In genomic region chr3:65144791-65145355, GRCh38 we compare ENCODE assay signal across 29 cellular contexts.
DNase-seq lines count a peak whose midpoint lies in the region; ATAC-seq, FAIRE-seq and TF ChIP-seq lines count a peak whose summit lies in the region.
"Had no signal": no experiment of that assay in that cellular context is flagged by ENCODE, and none has a peak within 500 bp of the region (broad histone marks: within the 10 kb centered on the region; RNA-seq: fewer than 3 reads in every experiment).

No MANE protein-coding gene starts in this region.

- peak overlapping the region; percentile 68 for H3K27ac ChIP-seq in keratinocyte (ENCODE audit: control insufficient read depth, insufficient read depth, low read length)
- H3K27ac ChIP-seq: C4-2B, left ventricle myocardium inferior, upper lobe of right lung had no signal

- peak; percentile 64 for DNase-seq in AG10803 (ENCODE audit: low read depth)
- DNase-seq in LHCN-M2 (ENCODE audit: low read depth), result peak; percentile 61
- DNase-seq in bronchial epithelial cell (ENCODE audit: low read depth), result peak; percentile 42
- no peak for DNase-seq in keratinocyte (ENCODE audit: low read depth, low spot score)
- DNase-seq in T-cell, result no peak
- no peak for DNase-seq in LoVo (ENCODE audit: low spot score)
- no peak for DNase-seq in activated naive CD8-positive, alpha-beta T cell treated with anti-CD3 and anti-CD28 coated beads for 36 hours
- DNase-seq: activated CD4-positive, alpha-beta memory T cell treated with anti-CD3 and anti-CD28 coated beads for 36 hours; activated effector memory CD4-positive, alpha-beta T cell treated with Interleukin-2 at 50 U/mL for 16 hours; EL; endodermal cell; head of caudate nucleus; left ventricle myocardium inferior; midbrain; naive thymus-derived CD8-positive, alpha-beta T cell; NCI-H1417; NCI-H2081; NCI-H446; NCI-H82; small intestine; stimulated activated CD4-positive, alpha-beta T cell treated with anti-CD3 and anti-CD28 coated beads, Interleukin-2, amount 100 ng/mL, for 24 hours; upper lobe of right lung had no signal

- H4K20me1 ChIP-seq in keratinocyte (ENCODE audit: control insufficient read depth, extremely low read depth, insufficient read depth, low read length), result no peaks in the 10 kb centered on the region

- H3K9me3 ChIP-seq in keratinocyte (ENCODE audit: control insufficient read depth, low read depth, low read length), result no peaks in the 10 kb centered on the region
- H3K9me3 ChIP-seq: HAP-1, left ventricle myocardium inferior, upper lobe of right lung had no signal

- H3K4me3 ChIP-seq in AG10803 (ENCODE audit: low read length) (no peak overlapping the region), bronchial epithelial cell (ENCODE audit: low read depth, low read length) (no peak overlapping the region), keratinocyte (ENCODE audit: control insufficient read depth in 2 of 3, extremely low read depth in 1 of 3, insufficient read depth in 2 of 3, low read depth in 1 of 3, low read length in 3 of 3) (no peak overlapping the region)
- H3K4me3 ChIP-seq: HAP-1, left ventricle myocardium inferior, upper lobe of right lung had no signal

- H3K36me3 Mint-ChIP-seq in T-cell, result no peaks in the 10 kb centered on the region
- H3K36me3 Mint-ChIP-seq in activated naive CD8-positive, alpha-beta T cell treated with anti-CD3 and anti-CD28 coated beads for 36 hours, result no peaks in the 10 kb centered on the region
- H3K36me3 Mint-ChIP-seq: activated CD4-positive, alpha-beta memory T cell treated with anti-CD3 and anti-CD28 coated beads for 36 hours; IgD-negative memory B cell; naive thymus-derived CD8-positive, alpha-beta T cell had no signal

- CTCF ChIA-PET in T-cell (lab: Charles Lee), result no interaction called here

- H2AFZ ChIP-seq in keratinocyte (ENCODE audit: control insufficient read depth, low read length), result no peak overlapping the region

- FAIRE-seq in bronchial epithelial cell (lab: Jason Lieb, UNC), result no peak
- FAIRE-seq in keratinocyte (lab: Jason Lieb, UNC), result peak; percentile 13
- FAIRE-seq: GM19239, small intestine had no signal

- H3K79me2 ChIP-seq in keratinocyte (ENCODE audit: control insufficient read depth, insufficient read depth, low read length), result no peaks in the 10 kb centered on the region

- no peaks in the 10 kb centered on the region for H3K36me3 ChIP-seq in bronchial epithelial cell (ENCODE audit: control insufficient read depth, insufficient read depth, low read length)
- no peaks in the 10 kb centered on the region for H3K36me3 ChIP-seq in keratinocyte (ENCODE audit: control insufficient read depth in 2 of 2, extremely low read depth in 1 of 2, insufficient read depth in 2 of 2, low read length in 2 of 2)
- H3K36me3 ChIP-seq: HAP-1, left ventricle myocardium inferior, upper lobe of right lung had no signal

- H3K4me3 Mint-ChIP-seq in T-cell, result no peak overlapping the region
- H3K4me3 Mint-ChIP-seq in activated naive CD8-positive, alpha-beta T cell treated with anti-CD3 and anti-CD28 coated beads for 36 hours, result no peak overlapping the region
- H3K4me3 Mint-ChIP-seq: activated CD4-positive, alpha-beta memory T cell treated with anti-CD3 and anti-CD28 coated beads for 36 hours; endodermal cell; IgD-negative memory B cell; naive thymus-derived CD8-positive, alpha-beta T cell had no signal

- H3K4me1 ChIP-seq in keratinocyte (ENCODE audit: control insufficient read depth, extremely low read depth, insufficient read depth, low read length), result peaks cover 22% of the 10 kb centered on the region
- H3K4me1 ChIP-seq: HAP-1, left ventricle myocardium inferior, upper lobe of right lung had no signal

- dilution Hi-C loops in keratinocyte (cut with MboI; ENCODE audit: extremely low pct_ligation_motif_present, low sequenced_read_pairs), result no loop called here

- POLR2A ChIA-PET in T-cell (lab: Charles Lee), result no interaction called here

- H3K4me2 ChIP-seq in keratinocyte (ENCODE audit: control insufficient read depth, extremely low read depth, insufficient read depth, low read depth, low read length), result no peak overlapping the region

- H3K27me3 ChIP-seq in bronchial epithelial cell (ENCODE audit: control insufficient read depth, insufficient read depth, low read length), result no peaks in the 10 kb centered on the region
- H3K27me3 ChIP-seq in keratinocyte (ENCODE audit: control insufficient read depth, extremely low read depth, insufficient read depth, low read length), result no peaks in the 10 kb centered on the region
- H3K27me3 ChIP-seq: upper lobe of right lung had no signal

- no peaks in the 10 kb centered on the region for H3K27me3 Mint-ChIP-seq in T-cell
- H3K27me3 Mint-ChIP-seq in activated naive CD8-positive, alpha-beta T cell treated with anti-CD3 and anti-CD28 coated beads for 36 hours, result no peaks in the 10 kb centered on the region
- H3K27me3 Mint-ChIP-seq: activated CD4-positive, alpha-beta memory T cell treated with anti-CD3 and anti-CD28 coated beads for 36 hours; IgD-negative memory B cell; naive thymus-derived CD8-positive, alpha-beta T cell had no signal

- H3K27ac Mint-ChIP-seq in T-cell, result no peak overlapping the region
- no peak overlapping the region for H3K27ac Mint-ChIP-seq in activated naive CD8-positive, alpha-beta T cell treated with anti-CD3 and anti-CD28 coated beads for 36 hours
- H3K27ac Mint-ChIP-seq: activated CD4-positive, alpha-beta memory T cell treated with anti-CD3 and anti-CD28 coated beads for 36 hours; IgD-negative memory B cell; naive thymus-derived CD8-positive, alpha-beta T cell had no signal

- H3K9me1 ChIP-seq in keratinocyte (ENCODE audit: control insufficient read depth, extremely low read depth, insufficient read depth, low read length), result no peaks in the 10 kb centered on the region

- TF ChIP-seq CTCF in AG10803 (conservative IDR thresholded peaks at IDR 0.05; ENCODE audit: low read length) (no peak), bronchial epithelial cell (IDR thresholded peaks at IDR 0.05; ENCODE audit: insufficient read depth, low read length, severe bottlenecking) (no peak), keratinocyte (optimal IDR thresholded peaks at IDR 0.05 in 1 of 3, IDR thresholded peaks at IDR 0.05 in 1 of 3, conservative IDR thresholded peaks at IDR 0.05 in 1 of 3; ENCODE audit: extremely low read depth in 1 of 3, insufficient read depth in 2 of 3, low read length in 3 of 3) (no peak)

- H3K4me1 Mint-ChIP-seq in T-cell, result no peaks in the 10 kb centered on the region
- H3K4me1 Mint-ChIP-seq in activated naive CD8-positive, alpha-beta T cell treated with anti-CD3 and anti-CD28 coated beads for 36 hours, result no peaks in the 10 kb centered on the region
- H3K4me1 Mint-ChIP-seq: IgD-negative memory B cell; naive thymus-derived CD8-positive, alpha-beta T cell had no signal

- no peak for ATAC-seq in GM18861 (IDR thresholded peaks at IDR 0.05; ENCODE audit: unreplicated experiment)
- no peak for ATAC-seq in T-cell (replicated peaks in 1 of 4)
- ATAC-seq: activated CD4-positive, CD25-positive, alpha-beta regulatory T cell treated with anti-CD3 and anti-CD28 coated beads, Interleukin-2, amount 50 U/mL, for 24 hours; naive thymus-derived CD8-positive, alpha-beta T cell; Right ventricle myocardium inferior; upper lobe of right lung had no signal

- H3K9ac ChIP-seq in keratinocyte (ENCODE audit: control insufficient read depth, extremely low read depth, insufficient read depth, low read length), result no peak overlapping the region

- peaks cover 0 to 7% (median 0%) of the 10 kb centered on the region in 3 donors for H3K9me3 Mint-ChIP-seq in T-cell
- no peaks in the 10 kb centered on the region for H3K9me3 Mint-ChIP-seq in activated naive CD8-positive, alpha-beta T cell treated with anti-CD3 and anti-CD28 coated beads for 36 hours
- H3K9me3 Mint-ChIP-seq: endodermal cell, IgD-negative memory B cell had no signal

Comparison
In these comparisons a context has a peak if more than half of its experiments do, and no peak if none do; other contexts are left out.
1. DNase-seq: peak in AG10803 (single experiment), LHCN-M2 (single experiment) and bronchial epithelial cell (single experiment); none in keratinocyte (single experiment), T-cell (0 of 34), LoVo (single experiment) and activated naive CD8-positive, alpha-beta T cell treated with anti-CD3 and anti-CD28 coated beads for 36 hours (single experiment).